ENCODE assay signal across 12 cellular contexts in the genomic region with DNA sequence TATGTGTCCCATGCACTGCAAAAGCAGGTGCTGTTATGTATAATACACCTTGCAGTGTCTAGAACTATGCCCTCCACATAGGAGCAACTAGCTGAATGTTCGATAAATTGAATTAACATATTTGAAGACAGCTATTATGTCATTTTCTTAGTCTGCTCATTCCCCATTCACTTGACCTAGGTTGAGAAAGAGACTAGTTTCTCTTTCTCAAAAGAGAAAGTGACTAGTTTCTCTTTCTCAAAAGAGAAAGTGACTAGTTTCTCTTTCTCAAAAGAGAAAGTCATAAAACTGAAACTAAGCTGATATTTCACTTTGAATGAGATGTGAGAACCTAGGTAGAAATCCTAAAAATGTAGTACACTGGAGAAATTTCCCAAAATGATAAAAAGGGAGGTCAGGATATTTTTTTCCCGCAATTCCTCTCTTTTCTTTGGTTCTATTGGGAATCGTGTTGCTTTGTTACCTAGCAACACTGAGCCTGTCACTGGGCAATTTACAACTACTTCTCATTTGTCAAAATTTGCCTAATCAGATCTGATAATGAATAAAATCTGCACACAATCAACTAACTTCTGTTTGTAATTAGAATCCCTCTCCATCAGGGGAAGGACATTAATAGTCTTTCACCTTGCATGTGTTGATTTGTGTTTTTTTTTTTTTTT.
DNase-seq lines count a peak whose midpoint lies in the region; ATAC-seq and TF ChIP-seq lines count a peak whose summit lies in the region.
"Had no signal": no experiment of that assay in that cellular context is flagged by ENCODE, and none has a peak within 500 bp of the region (broad histone marks: within the 10 kb centered on the region; RNA-seq: fewer than 3 reads in every experiment).

No MANE protein-coding gene starts in this region.

- ATAC-seq in GM21423 (IDR thresholded peaks at IDR 0.05; ENCODE audit: unreplicated experiment) (peak; percentile 85), HG03097 (IDR thresholded peaks at IDR 0.05; ENCODE audit: low FRiP score, unreplicated experiment) (peak; percentile 96)
- ATAC-seq: HepG2 had no signal

- H3K27ac ChIP-seq in coronary artery, result no peak overlapping the region

- peak; percentile 15 for DNase-seq in NCI-H748 (lab: John Stamatoyannopoulos, UW; ENCODE audit: unreplicated experiment)
- DNase-seq in NCI-H748 treated with DMSO at 0.1 percent for 48 hours (lab: John Stamatoyannopoulos, UW), result no peak
- DNase-seq in fibroblast of mammary gland (ENCODE audit: low read depth), result peak; percentile 5
- no peak for DNase-seq in coronary artery (ENCODE audit: low spot score)
- DNase-seq in activated CD8-positive, alpha-beta memory T cell treated with anti-CD3 and anti-CD28 coated beads for 24 hours, result no peak
- no peak for DNase-seq in DMS114 treated with DMSO at 0.1 percent for 48 hours (lab: John Stamatoyannopoulos, UW; ENCODE audit: unreplicated experiment)
- DNase-seq: 8988T; NCI-H524; stimulated activated CD4-positive, alpha-beta T cell treated with anti-CD3 and anti-CD28 coated beads, Interleukin-15, amount 100 ng/mL, for 24 hours had no signal

- no peak for TF ChIP-seq CTCF in fibroblast of mammary gland (conservative IDR thresholded peaks at IDR 0.05; ENCODE audit: control insufficient read depth, insufficient read depth, low read depth, low read length)
- TF ChIP-seq CTCF in coronary artery (IDR thresholded peaks at IDR 0.05), result no peak

- no peak overlapping the region for H3K4me3 ChIP-seq in fibroblast of mammary gland (ENCODE audit: control insufficient read depth, low read depth, low read length)
- no peak overlapping the region for H3K4me3 ChIP-seq in coronary artery

Comparison
In these comparisons a context has a peak if more than half of its experiments do, and no peak if none do; other contexts are left out.
1. DNase-seq: peak in NCI-H748 (single experiment) and fibroblast of mammary gland (single experiment); none in NCI-H748 treated with DMSO at 0.1 percent for 48 hours (single experiment), coronary artery (single experiment), activated CD8-positive, alpha-beta memory T cell treated with anti-CD3 and anti-CD28 coated beads for 24 hours (single experiment) and DMS114 treated with DMSO at 0.1 percent for 48 hours (single experiment).